Comparison of ENCODE assay signal across 8 cellular contexts in genomic region chr12:62603061-62603810, GRCh38.
A peak's percentile ranks its signal among the peaks of the same experiment; 100 is the strongest.
DNase-seq lines count a peak whose midpoint lies in the region; ATAC-seq, FAIRE-seq and TF ChIP-seq lines count a peak whose summit lies in the region.

No MANE protein-coding gene starts in this region.

- WGBS in esophagus, 2 donors, result 0% methylated on average over 84 to 94 of the region's 94 CpGs

- H4K20me1 ChIP-seq in OCI-LY1 (ENCODE audit: insufficient read depth, low read length), result no peaks in the 10 kb centered on the region

- ATAC-seq in GM21360 (IDR thresholded peaks at IDR 0.05; ENCODE audit: unreplicated experiment), result peak; percentile 67

- peak; percentile 30 for TF ChIP-seq CTCF in D721Med (IDR thresholded peaks at IDR 0.05; ENCODE audit: insufficient read depth, missing control alignments)
- TF ChIP-seq CTCF in OCI-LY1 (IDR thresholded peaks at IDR 0.05; ENCODE audit: low read length), result peak; percentile 30

- peak overlapping the region; percentile 92 for H3K4me2 ChIP-seq in OCI-LY1 (ENCODE audit: low read length)

- FAIRE-seq in D721Med (lab: Jason Lieb, UNC), result no peak

- no peaks in the 10 kb centered on the region for H3F3A ChIP-seq in OCI-LY1 (ENCODE audit: insufficient read depth, low read length)

- peak overlapping the region; percentile 99 for H3K9ac ChIP-seq in OCI-LY1 (ENCODE audit: low read length)

- H3K4me3 ChIP-seq in OCI-LY1 (ENCODE audit: low read depth, low read length, poor library complexity, severe bottlenecking) (peak overlapping the region; percentile 89), esophagus (ENCODE audit: low read depth in 1 of 2, low read length in 2 of 2) (peak overlapping the region; percentile 65 to 80), muscle layer of duodenum (ENCODE audit: low read depth in 1 of 2, low read length in 2 of 2) (peak overlapping the region; percentile 90 to 93)

- no peaks in the 10 kb centered on the region for H3K27me3 ChIP-seq in OCI-LY1 (ENCODE audit: insufficient read depth, low read length)
- no peaks in the 10 kb centered on the region for H3K27me3 ChIP-seq in esophagus (ENCODE audit: control insufficient read depth in 1 of 2, insufficient read depth in 2 of 2, low read length in 2 of 2)
- no peaks in the 10 kb centered on the region for H3K27me3 ChIP-seq in muscle layer of duodenum (ENCODE audit: low read depth, low read length)

- H3K36me3 ChIP-seq in OCI-LY1 (ENCODE audit: insufficient read depth, low read length), result peaks cover 6% of the 10 kb centered on the region; the same call in 1 of the 2 replicates
- no peaks in the 10 kb centered on the region for H3K36me3 ChIP-seq in esophagus (ENCODE audit: control insufficient read depth in 2 of 2, insufficient read depth in 2 of 2, low read length in 1 of 2)
- H3K36me3 ChIP-seq in muscle layer of duodenum (ENCODE audit: control insufficient read depth in 1 of 2, insufficient read depth in 2 of 2, low read length in 2 of 2), result peaks cover 0 to 11% of the 10 kb centered on the region in 2 donors

- H2AFZ ChIP-seq in OCI-LY1 (ENCODE audit: low read length), result no peak overlapping the region

- H3K79me2 ChIP-seq in OCI-LY1 (ENCODE audit: insufficient read depth, low read length), result peaks cover 17% of the 10 kb centered on the region

- H3K27ac ChIP-seq in OCI-LY1 (ENCODE audit: low read depth, low read length, poor library complexity, severe bottlenecking), result peak overlapping the region; percentile 96
- peak overlapping the region; percentile 93 to 100 for H3K27ac ChIP-seq in esophagus (ENCODE audit: low read depth in 2 of 2, low read length in 1 of 2)
- peak overlapping the region; percentile 95 for H3K27ac ChIP-seq in muscle layer of duodenum (ENCODE audit: low read length)

- H3K4me1 ChIP-seq in OCI-LY1 (ENCODE audit: insufficient read depth, low read length, severe bottlenecking) (peaks cover 35% of the 10 kb centered on the region), esophagus (ENCODE audit: control insufficient read depth in 2 of 2, insufficient read depth in 2 of 2, low read length in 1 of 2) (no peaks in the 10 kb centered on the region), muscle layer of duodenum (ENCODE audit: control insufficient read depth in 1 of 2, insufficient read depth in 2 of 2, low read length in 2 of 2) (peaks cover 0 to 6% of the 10 kb centered on the region in 2 donors)

- DNase-seq in D721Med (ENCODE audit: insufficient read length, low spot score) (peak; percentile 29), HT-29 (ENCODE audit: low spot score) (peak; percentile 88)
- DNase-seq in activated T-cell treated with anti-CD3 and anti-CD28 coated beads, Interleukin-2, amount 50 U/mL, for 1 hour, result peak; percentile 88
- peak; percentile 47 for DNase-seq in stimulated activated CD8-positive, alpha-beta memory T cell treated with anti-CD3 and anti-CD28 coated beads, Interleukin-7, amount 100 ng/mL, for 24 hours (ENCODE audit: low read depth)

- H3K9me3 ChIP-seq in OCI-LY1 (ENCODE audit: low read length), result no peaks in the 10 kb centered on the region
- H3K9me3 ChIP-seq in esophagus (ENCODE audit: control insufficient read depth in 2 of 2, insufficient read depth in 1 of 2, low read depth in 1 of 2, low read length in 1 of 2), result no peaks in the 10 kb centered on the region
- H3K9me3 ChIP-seq in muscle layer of duodenum (ENCODE audit: control insufficient read depth in 1 of 2, low read length in 2 of 2), result no peaks in the 10 kb centered on the region

- no peaks in the 10 kb centered on the region for H3K9me2 ChIP-seq in OCI-LY1 (ENCODE audit: low read depth, low read length)

Comparison
In these comparisons a context has a peak if more than half of its experiments do, and no peak if none do; other contexts are left out.
1. Peak in every context shown above with its lines: DNase-seq, ATAC-seq, H3K4me3 ChIP-seq and H3K27ac ChIP-seq.
2. DNase-seq: peak in every context shown above with its lines; median percentile 88 in HT-29; 88 in activated T-cell treated with anti-CD3 and anti-CD28 coated beads, Interleukin-2, amount 50 U/mL, for 1 hour; 47 in stimulated activated CD8-positive, alpha-beta memory T cell treated with anti-CD3 and anti-CD28 coated beads, Interleukin-7, amount 100 ng/mL, for 24 hours; 29 in D721Med.